8 cellular contexts compared by ENCODE assay signal in genomic region chr9:129080312-129080607, GRCh38. TPM values are rescaled to one million over a fixed set of nuclear protein-coding genes. Genes with fewer than 3 reads are reported as not detected.
DNase-seq lines count a peak whose midpoint lies in the region; ATAC-seq and TF ChIP-seq lines count a peak whose summit lies in the region.

No MANE protein-coding gene starts in this region.

- peak overlapping the region; percentile 78 for H3K27ac Mint-ChIP-seq in activated CD8-positive, alpha-beta memory T cell treated with anti-CD3 and anti-CD28 coated beads, Interleukin-2, amount 10 ng/mL, durations not matched to agents 7 days and 5 days
- peak overlapping the region; percentile 89 for H3K27ac Mint-ChIP-seq in activated T-helper 17 cell treated with anti-CD3 and anti-CD28 coated beads, Interleukin-2, amount 50 U/mL, for 72 hours

- no peak for ATAC-seq in activated CD8-positive, alpha-beta memory T cell treated with anti-CD3 and anti-CD28 coated beads, Interleukin-2, amount 10 ng/mL, durations not matched to agents 7 days and 5 days
- no peak for ATAC-seq in activated T-helper 17 cell treated with anti-CD3 and anti-CD28 coated beads, Interleukin-2, amount 50 U/mL, for 72 hours (replicated peaks)
- no peak for ATAC-seq in left lung

- no peaks in the 10 kb centered on the region for H3K9me3 Mint-ChIP-seq in activated CD8-positive, alpha-beta memory T cell treated with anti-CD3 and anti-CD28 coated beads, Interleukin-2, amount 10 ng/mL, durations not matched to agents 7 days and 5 days (ENCODE audit: low read depth)
- no peaks in the 10 kb centered on the region for H3K9me3 Mint-ChIP-seq in activated T-helper 17 cell treated with anti-CD3 and anti-CD28 coated beads, Interleukin-2, amount 50 U/mL, for 72 hours

- 6% methylated on average over 10 to 11 of the region's 11 CpGs for WGBS in thyroid gland, 2 donors

- no peak for TF ChIP-seq POLR2A in thyroid gland (IDR thresholded peaks at IDR 0.05)

- TF ChIP-seq CTCF in left lung (IDR thresholded peaks at IDR 0.05): no peak
- TF ChIP-seq CTCF in thyroid gland (IDR thresholded peaks at IDR 0.05): no peak

- H3K27me3 ChIP-seq in left lung: no peaks in the 10 kb centered on the region
- no peaks in the 10 kb centered on the region for H3K27me3 ChIP-seq in thyroid gland

- DNase-seq in activated CD8-positive, alpha-beta memory T cell treated with anti-CD3 and anti-CD28 coated beads, Interleukin-2, amount 10 ng/mL, durations not matched to agents 7 days and 5 days: no peak
- DNase-seq in activated CD8-positive, alpha-beta memory T cell treated with anti-CD3 and anti-CD28 coated beads, Interleukin-2, amount 50 U/mL, for 4 hours: no peak
- DNase-seq in left lung (no peak), thyroid gland (no peak), GM03348 (ENCODE audit: low spot score) (no peak), T1000 (lab: John Stamatoyannopoulos, UW) (no peak)
- no peak for DNase-seq in activated CD4-positive, CD25-positive, alpha-beta regulatory T cell (lab: John Stamatoyannopoulos, UW)

- H3K4me1 Mint-ChIP-seq in activated CD8-positive, alpha-beta memory T cell treated with anti-CD3 and anti-CD28 coated beads, Interleukin-2, amount 10 ng/mL, durations not matched to agents 7 days and 5 days: peaks cover 29% of the 10 kb centered on the region
- H3K4me1 Mint-ChIP-seq in activated T-helper 17 cell treated with anti-CD3 and anti-CD28 coated beads, Interleukin-2, amount 50 U/mL, for 72 hours: peaks cover 5% of the 10 kb centered on the region

- H3K4me3 Mint-ChIP-seq in activated CD8-positive, alpha-beta memory T cell treated with anti-CD3 and anti-CD28 coated beads, Interleukin-2, amount 10 ng/mL, durations not matched to agents 7 days and 5 days: peak overlapping the region; percentile 84
- peak overlapping the region; percentile 94 for H3K4me3 Mint-ChIP-seq in activated T-helper 17 cell treated with anti-CD3 and anti-CD28 coated beads, Interleukin-2, amount 50 U/mL, for 72 hours

- peaks cover 3% of the 10 kb centered on the region for H3K36me3 Mint-ChIP-seq in activated CD8-positive, alpha-beta memory T cell treated with anti-CD3 and anti-CD28 coated beads, Interleukin-2, amount 10 ng/mL, durations not matched to agents 7 days and 5 days
- peaks cover 4% of the 10 kb centered on the region for H3K36me3 Mint-ChIP-seq in activated T-helper 17 cell treated with anti-CD3 and anti-CD28 coated beads, Interleukin-2, amount 50 U/mL, for 72 hours (ENCODE audit: low read depth)

- no peaks in the 10 kb centered on the region for H3K9me3 ChIP-seq in left lung
- H3K9me3 ChIP-seq in thyroid gland: no peaks in the 10 kb centered on the region

- H3K4me1 ChIP-seq in left lung (peaks cover 14 to 22% of the 10 kb centered on the region in 2 donors), thyroid gland (peaks cover 10 to 17% of the 10 kb centered on the region in 2 donors)

- H3K36me3 ChIP-seq in left lung (peaks cover 0 to 10% of the 10 kb centered on the region in 2 donors), thyroid gland (peaks cover 1 to 2% of the 10 kb centered on the region in 2 donors)

- H3K4me3 ChIP-seq in left lung (peak overlapping the region; percentile 85 to 91), thyroid gland (replicated peaks in 1 of 3) (peak overlapping the region in 2 of 3 donors; percentile 21 to 92)

- intact Hi-C loops in left lung (cut with DNase I) (no loop called here), thyroid gland (cut with DNase I) (no loop called here)

- peak overlapping the region in 1 of 2 donors; percentile 90 for H3K27ac ChIP-seq in left lung
- no peak overlapping the region for H3K27ac ChIP-seq in thyroid gland

- H3K27me3 Mint-ChIP-seq in activated CD8-positive, alpha-beta memory T cell treated with anti-CD3 and anti-CD28 coated beads, Interleukin-2, amount 10 ng/mL, durations not matched to agents 7 days and 5 days: no peaks in the 10 kb centered on the region
- H3K27me3 Mint-ChIP-seq in activated T-helper 17 cell treated with anti-CD3 and anti-CD28 coated beads, Interleukin-2, amount 50 U/mL, for 72 hours: no peaks in the 10 kb centered on the region

- CTCF ChIA-PET in activated CD8-positive, alpha-beta memory T cell treated with anti-CD3 and anti-CD28 coated beads, Interleukin-2, amount 10 ng/mL, durations not matched to agents 7 days and 5 days (lab: Charles Lee): interaction anchor here (0.5 to 2.2 kb wide), 9 partner anchors 11 to 472 kb away, joined by 3 to 8 read pairs (median 4); partner anchors contain the start of genes ENDOG, MIGA2, PTPA and SH3GLB2

RNA-seq across cellular contexts. Expression of gene DOLPP1, which starts 0.7 kb away (rescaled TPM):
- 10 to 100 TPM; 18.5 to 23.7 TPM for total RNA-seq in activated CD8-positive, alpha-beta memory T cell treated with anti-CD3 and anti-CD28 coated beads, Interleukin-2, amount 10 ng/mL, durations not matched to agents 7 days and 5 days
- 10 to 100 TPM; 12.3 to 20.8 TPM for total RNA-seq in activated T-helper 17 cell treated with anti-CD3 and anti-CD28 coated beads, Interleukin-2, amount 50 U/mL, for 72 hours
- total RNA-seq in left lung: 10 to 100 TPM; 14.7 to 19.6 TPM
- total RNA-seq in thyroid gland: 10 to 100 TPM in 1 of 4 donors, 1 to 10 TPM in 3; 6.0 to 10.9 (median 8.3) TPM

RNA-seq across cellular contexts. Expression of gene CRAT, which starts 30.3 kb away (rescaled TPM):
- 10 to 100 TPM; 14.1 to 17.6 TPM for total RNA-seq in activated CD8-positive, alpha-beta memory T cell treated with anti-CD3 and anti-CD28 coated beads, Interleukin-2, amount 10 ng/mL, durations not matched to agents 7 days and 5 days
- total RNA-seq in activated T-helper 17 cell treated with anti-CD3 and anti-CD28 coated beads, Interleukin-2, amount 50 U/mL, for 72 hours: 10 to 100 TPM; 19.8 to 21.8 TPM
- total RNA-seq in left lung: 10 to 100 TPM; 16.8 to 33.2 TPM
- 10 to 100 TPM; 44.0 to 59.0 (median 54.1) TPM for total RNA-seq in thyroid gland

RNA-seq across cellular contexts. Expression of gene PTPA, which starts 31.0 kb away (rescaled TPM):
- total RNA-seq in activated CD8-positive, alpha-beta memory T cell treated with anti-CD3 and anti-CD28 coated beads, Interleukin-2, amount 10 ng/mL, durations not matched to agents 7 days and 5 days: 100 to 1,000 TPM; 115 to 129 TPM
- total RNA-seq in activated T-helper 17 cell treated with anti-CD3 and anti-CD28 coated beads, Interleukin-2, amount 50 U/mL, for 72 hours: 100 to 1,000 TPM in 1 of 2 donors, 10 to 100 TPM in 1; 77.9 to 131 TPM
- total RNA-seq in left lung (100 to 1,000 TPM; 132 to 138 TPM), thyroid gland (100 to 1,000 TPM in 2 of 4 donors, 10 to 100 TPM in 2; 45.0 to 117 (median 89.5) TPM)

RNA-seq across cellular contexts. Expression of gene MIGA2, which starts 43.8 kb away (rescaled TPM):
- total RNA-seq in activated CD8-positive, alpha-beta memory T cell treated with anti-CD3 and anti-CD28 coated beads, Interleukin-2, amount 10 ng/mL, durations not matched to agents 7 days and 5 days: 10 to 100 TPM; 39.3 to 51.3 TPM
- total RNA-seq in activated T-helper 17 cell treated with anti-CD3 and anti-CD28 coated beads, Interleukin-2, amount 50 U/mL, for 72 hours: 10 to 100 TPM; 23.8 to 35.0 TPM
- total RNA-seq in left lung (10 to 100 TPM; 25.6 to 28.6 TPM), thyroid gland (10 to 100 TPM; 23.9 to 78.8 (median 50.0) TPM)

RNA-seq across cellular contexts. Expression of gene SH3GLB2, which starts 52.1 kb away (rescaled TPM):
- total RNA-seq in activated CD8-positive, alpha-beta memory T cell treated with anti-CD3 and anti-CD28 coated beads, Interleukin-2, amount 10 ng/mL, durations not matched to agents 7 days and 5 days: 10 to 100 TPM; 76.8 to 93.4 TPM
- total RNA-seq in activated T-helper 17 cell treated with anti-CD3 and anti-CD28 coated beads, Interleukin-2, amount 50 U/mL, for 72 hours: 10 to 100 TPM; 57.7 to 76.0 TPM
- total RNA-seq in left lung: 10 to 100 TPM; 63.7 to 64.7 TPM
- total RNA-seq in thyroid gland: 100 to 1,000 TPM in 1 of 4 donors, 10 to 100 TPM in 3; 89.5 to 139 (median 93.7) TPM
